In genomic region chr3:161818106-161818505, GRCh38 we compare ENCODE assay signal across 18 cellular contexts.
DNase-seq lines count a peak whose midpoint lies in the region; TF ChIP-seq lines count a peak whose summit lies in the region.
"Had no signal": no experiment of that assay in that cellular context is flagged by ENCODE, and none has a peak within 500 bp of the region (broad histone marks: within the 10 kb centered on the region; RNA-seq: fewer than 3 reads in every experiment).

No MANE protein-coding gene starts in this region.

- H3K79me2 ChIP-seq in mesendoderm (ENCODE audit: control insufficient read depth, insufficient read depth, low read length) (no peaks in the 10 kb centered on the region), neural progenitor cell (ENCODE audit: low read depth) (no peaks in the 10 kb centered on the region)

- H3K27ac Mint-ChIP-seq in neural progenitor cell, result no peak overlapping the region
- H3K27ac Mint-ChIP-seq: B cell; CD4-positive, alpha-beta T cell; CD8-positive, alpha-beta T cell had no signal

- no peaks in the 10 kb centered on the region for H3K4me1 Mint-ChIP-seq in neural progenitor cell
- H3K4me1 Mint-ChIP-seq: B cell had no signal

- H3K4me2 ChIP-seq in mesendoderm (ENCODE audit: low read length) (no peak overlapping the region), neural progenitor cell (no peak overlapping the region)
- H3K4me2 ChIP-seq: A549; BLaER1 treated with 17β-estradiol and CSF1 and Interleukin-3, amounts not matched to agents 10 nM and 100 nM had no signal

- H3K23ac ChIP-seq in mesendoderm (ENCODE audit: low read length), result no peak overlapping the region

- no peak overlapping the region for H2BK5ac ChIP-seq in mesendoderm (ENCODE audit: low read length)

- H3K4me1 ChIP-seq in mesendoderm (ENCODE audit: control insufficient read depth, low read depth, low read length) (no peaks in the 10 kb centered on the region), neural progenitor cell (no peaks in the 10 kb centered on the region)
- H3K4me1 ChIP-seq: A549, Caco-2 had no signal

- no peak overlapping the region for H2AK5ac ChIP-seq in mesendoderm (ENCODE audit: low read length)

- no peak overlapping the region for H3K4ac ChIP-seq in mesendoderm (ENCODE audit: low read depth, low read length)

- H2BK120ac ChIP-seq in mesendoderm (ENCODE audit: low read depth, low read length), result no peak overlapping the region

- DNase-seq in LHCN-M2 (ENCODE audit: low read depth) (peak; percentile 80), mesendoderm (peak; percentile 3), neural progenitor cell (ENCODE audit: low spot score) (peak; percentile 7), GM03348 (ENCODE audit: low spot score) (no peak), MG63 (no peak)
- DNase-seq: AML-193; Caco-2; Calu3; CD4-positive, alpha-beta T cell; CD8-positive, alpha-beta T cell; DMS79 treated with DMSO at 0.1 percent for 48 hours; GF-D8 had no signal

- H3K36me3 ChIP-seq in mesendoderm (ENCODE audit: control insufficient read depth, insufficient read depth, low read length) (no peaks in the 10 kb centered on the region), neural progenitor cell (no peaks in the 10 kb centered on the region), MG63 (no peaks in the 10 kb centered on the region)
- H3K36me3 ChIP-seq: BLaER1 treated with 17β-estradiol and CSF1 and Interleukin-3, amounts not matched to agents 10 nM and 100 nM had no signal

- H3F3A ChIP-seq in neural progenitor cell (ENCODE audit: low read depth), result no peaks in the 10 kb centered on the region

- H3K9ac ChIP-seq in mesendoderm (ENCODE audit: low read length) (no peak overlapping the region), neural progenitor cell (no peak overlapping the region)
- H3K9ac ChIP-seq: BLaER1 treated with 17β-estradiol and CSF1 and Interleukin-3, amounts not matched to agents 10 nM and 100 nM had no signal

- no peak overlapping the region for H3K4me3 Mint-ChIP-seq in neural progenitor cell
- H3K4me3 Mint-ChIP-seq: B cell; CD4-positive, alpha-beta T cell; CD8-positive, alpha-beta T cell had no signal

- no peak overlapping the region for H2BK15ac ChIP-seq in mesendoderm (replicated peaks; ENCODE audit: low read depth)

- no peaks in the 10 kb centered on the region for H4K20me1 ChIP-seq in neural progenitor cell (ENCODE audit: low read depth)
- H4K20me1 ChIP-seq: BLaER1 treated with 17β-estradiol and CSF1 and Interleukin-3, amounts not matched to agents 10 nM and 100 nM had no signal

- no peaks in the 10 kb centered on the region for H3K36me3 Mint-ChIP-seq in neural progenitor cell
- H3K36me3 Mint-ChIP-seq: CD8-positive, alpha-beta T cell had no signal

- H4K8ac ChIP-seq in mesendoderm (ENCODE audit: low read depth, low read length), result no peak overlapping the region

- H3K27me3 Mint-ChIP-seq in neural progenitor cell (ENCODE audit: insufficient read depth, low read depth), result peaks cover 2% of the 10 kb centered on the region
- H3K27me3 Mint-ChIP-seq: B cell; CD4-positive, alpha-beta T cell had no signal

- H3K9me3 ChIP-seq in neural progenitor cell (ENCODE audit: low read depth) (no peaks in the 10 kb centered on the region), MG63 (no peaks in the 10 kb centered on the region)
- H3K9me3 ChIP-seq: A549; BLaER1 treated with 17β-estradiol and CSF1 and Interleukin-3, amounts not matched to agents 10 nM and 100 nM; Caco-2 had no signal

- no peak overlapping the region for H3K4me3 ChIP-seq in mesendoderm (ENCODE audit: low read length)
- no peak overlapping the region for H3K4me3 ChIP-seq in neural progenitor cell
- no peak overlapping the region for H3K4me3 ChIP-seq in MG63
- H3K4me3 ChIP-seq: A549; BLaER1 treated with 17β-estradiol and CSF1 and Interleukin-3, amounts not matched to agents 10 nM and 100 nM; GM12878 had no signal

- no peaks in the 10 kb centered on the region for H3K27me3 ChIP-seq in mesendoderm (ENCODE audit: insufficient read depth, low read length, poor library complexity)
- H3K27me3 ChIP-seq in neural progenitor cell, result no peaks in the 10 kb centered on the region
- no peaks in the 10 kb centered on the region for H3K27me3 ChIP-seq in MG63
- H3K27me3 ChIP-seq: BLaER1 treated with 17β-estradiol and CSF1 and Interleukin-3, amounts not matched to agents 10 nM and 100 nM had no signal

- no peak overlapping the region for H3K27ac ChIP-seq in mesendoderm (ENCODE audit: low read depth, low read length)
- H3K27ac ChIP-seq in neural progenitor cell, result no peak overlapping the region
- H3K27ac ChIP-seq: 22Rv1; A549; BLaER1 treated with 17β-estradiol and CSF1 and Interleukin-3, amounts not matched to agents 10 nM and 100 nM; C4-2B had no signal

- no peak for TF ChIP-seq CTCF in neural progenitor cell (IDR thresholded peaks at IDR 0.05)

- H4K5ac ChIP-seq in mesendoderm (ENCODE audit: low read length), result no peak overlapping the region

- no peak overlapping the region for H2AFZ ChIP-seq in neural progenitor cell (replicated peaks)

- no peaks in the 10 kb centered on the region for H3K9me3 Mint-ChIP-seq in neural progenitor cell
- H3K9me3 Mint-ChIP-seq: CD4-positive, alpha-beta T cell; CD8-positive, alpha-beta T cell had no signal

- no peak overlapping the region for H3K56ac ChIP-seq in mesendoderm (ENCODE audit: low read length)

- H3K18ac ChIP-seq in mesendoderm (ENCODE audit: low read length), result no peak overlapping the region

- no peaks in the 10 kb centered on the region for H3K79me1 ChIP-seq in mesendoderm (ENCODE audit: low read length)

- no CpG with 5 or more reads among the region's 1 CpG for WGBS in mesendoderm (ENCODE audit: extremely low coverage, insufficient coverage, low lambda C conversion rate)

Comparison
In these comparisons a context has a peak if more than half of its experiments do, and no peak if none do; other contexts are left out.
1. DNase-seq: peak in LHCN-M2 (single experiment), mesendoderm (single experiment) and neural progenitor cell (single experiment); none in GM03348 (single experiment) and MG63 (single experiment).